8 cellular contexts compared by ENCODE assay signal in the genomic region with DNA sequence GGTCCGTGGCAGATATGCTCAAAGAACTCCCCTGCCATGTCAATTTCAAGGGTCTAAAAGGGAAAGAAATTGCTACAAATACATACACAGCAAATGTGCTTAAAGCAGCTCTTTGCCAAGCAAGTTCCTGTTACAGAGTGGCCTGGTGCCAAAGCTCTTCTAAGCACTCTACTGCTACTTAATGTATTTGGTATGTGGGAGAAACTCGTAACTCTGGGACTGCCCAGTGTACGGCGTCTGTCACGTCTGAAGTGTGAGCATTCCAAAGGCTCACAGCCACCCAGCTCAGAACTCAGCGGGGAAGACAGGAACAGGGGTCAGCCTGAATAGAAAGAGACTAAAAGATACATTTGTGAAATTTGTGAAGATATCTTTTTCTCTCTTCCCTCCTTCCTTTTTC. TPM values are rescaled to one million over a fixed set of nuclear protein-coding genes. Genes with fewer than 3 reads are reported as not detected.
DNase-seq lines count a peak whose midpoint lies in the region; ATAC-seq and TF ChIP-seq lines count a peak whose summit lies in the region.

No MANE protein-coding gene starts in this region.

- H3K27ac ChIP-seq in adrenal gland (peak overlapping the region in 3 of 5 donors; percentile 14 to 70 (median 67)), right atrium auricular region (peak overlapping the region; percentile 74 to 82)

- H3K4me3 ChIP-seq in MG63 (peak overlapping the region; percentile 32), adrenal gland (peak overlapping the region in 1 of 4 donors; percentile 27), right atrium auricular region (peak overlapping the region in 1 of 2 donors; percentile 36), skeletal muscle satellite cell (ENCODE audit: low read length) (peak overlapping the region; percentile 56)

- no peak for TF ChIP-seq POLR2A in adrenal gland (IDR thresholded peaks at IDR 0.05)

- no peaks in the 10 kb centered on the region for H3K9me3 ChIP-seq in MG63
- H3K9me3 ChIP-seq in adrenal gland (replicated peaks in 1 of 3) = no peaks in the 10 kb centered on the region
- no peaks in the 10 kb centered on the region for H3K9me3 ChIP-seq in right atrium auricular region
- no peaks in the 10 kb centered on the region for H3K9me3 ChIP-seq in skeletal muscle satellite cell (replicated peaks; ENCODE audit: low read length)

- DNase-seq in AML-193 (lab: John Stamatoyannopoulos, UW) (peak; percentile 4 to 6), MG63 (peak; percentile 88), adrenal gland (peak; percentile 55 to 89 (median 74)), right atrium auricular region (ENCODE audit: low spot score) (peak; percentile 89), NAMALWA (ENCODE audit: low spot score) (no peak), activated T-cell treated with anti-CD3 and anti-CD28 coated beads for 4 hours (no peak)

- H3K9ac ChIP-seq in skeletal muscle satellite cell (ENCODE audit: low read depth, low read length) = peak overlapping the region; percentile 86

- ATAC-seq in GM18873 (IDR thresholded peaks at IDR 0.05; ENCODE audit: low FRiP score, unreplicated experiment) = no peak

- TF ChIP-seq CTCF in adrenal gland (IDR thresholded peaks at IDR 0.05) (no peak), right atrium auricular region (IDR thresholded peaks at IDR 0.05) (no peak)

- H3K36me3 ChIP-seq in MG63 (no peaks in the 10 kb centered on the region), adrenal gland (replicated peaks in 1 of 2) (no peaks in the 10 kb centered on the region), right atrium auricular region (no peaks in the 10 kb centered on the region), skeletal muscle satellite cell (ENCODE audit: insufficient read depth, low read length) (no peaks in the 10 kb centered on the region)

- H3K4me1 ChIP-seq in adrenal gland (replicated peaks in 1 of 2) (peaks cover 0 to 86% of the 10 kb centered on the region in 2 donors), right atrium auricular region (peaks cover 0 to 68% of the 10 kb centered on the region in 2 donors), skeletal muscle satellite cell (ENCODE audit: control insufficient read depth, insufficient read depth, low read length) (peaks cover 70% of the 10 kb centered on the region)

- peak overlapping the region; percentile 82 for H3K4me2 ChIP-seq in skeletal muscle satellite cell (ENCODE audit: low read length)

- WGBS in adrenal gland, 4 donors = 24 to 38% (median 28%) methylated on average over 6 of the region's 6 CpGs

- intact Hi-C loops in adrenal gland (cut with DNase I) = no loop called here

- no peaks in the 10 kb centered on the region for H3K27me3 ChIP-seq in MG63
- no peaks in the 10 kb centered on the region for H3K27me3 ChIP-seq in adrenal gland
- H3K27me3 ChIP-seq in right atrium auricular region = no peaks in the 10 kb centered on the region
- H3K27me3 ChIP-seq in skeletal muscle satellite cell (ENCODE audit: control insufficient read depth, insufficient read depth, low read length) = no peaks in the 10 kb centered on the region

RNA-seq across cellular contexts. Expression of gene RBMS3, which starts 54.6 kb away (rescaled TPM):
- 3.0 and 12.0 TPM in 2 replicates for total RNA-seq in MG63 (2014; rRNA removed; shearing (Covaris generic); ENCODE audit: low replicate concordance)
- total RNA-seq in adrenal gland (10 to 100 TPM; 36.5 to 90.1 (median 53.4) TPM), right atrium auricular region (10 to 100 TPM; 27.3 to 51.4 TPM)
- 10 to 100 TPM in 1 of 3 donors, 1 to 10 TPM in 2; 8.7 to 52.4 (median 9.6) TPM for polyA plus RNA-seq in adrenal gland
- 24.5 and 25.6 TPM in 2 replicates for total RNA-seq in skeletal muscle satellite cell (2012; rRNA removed)

Comparison
In these comparisons a context has a peak if more than half of its experiments do, and no peak if none do; other contexts are left out.
1. DNase-seq: peak in AML-193 (2 of 2), MG63 (single experiment), adrenal gland (7 of 7) and right atrium auricular region (single experiment); none in NAMALWA (single experiment) and activated T-cell treated with anti-CD3 and anti-CD28 coated beads for 4 hours (single experiment).